ENCODE assay signal across 13 cellular contexts in genomic region chr1:198185759-198186158, GRCh38. TPM values are rescaled to one million over a fixed set of nuclear protein-coding genes. Genes with fewer than 3 reads are reported as not detected.
DNase-seq lines count a peak whose midpoint lies in the region; ATAC-seq lines count a peak whose summit lies in the region.
"Had no signal": no experiment of that assay in that cellular context is flagged by ENCODE, and none has a peak within 500 bp of the region (broad histone marks: within the 10 kb centered on the region; RNA-seq: fewer than 3 reads in every experiment).

No MANE protein-coding gene starts in this region.

- H3K27me3 Mint-ChIP-seq in CD8-positive, alpha-beta memory T cell, result no peaks in the 10 kb centered on the region
- no peaks in the 10 kb centered on the region for H3K27me3 Mint-ChIP-seq in activated CD8-positive, alpha-beta T cell treated with anti-CD3 and anti-CD28 coated beads, Interleukin-2, amount 10 ng/mL, durations not matched to agents 7 days and 5 days (ENCODE audit: low read depth)

- ATAC-seq in GM19023 (IDR thresholded peaks at IDR 0.05; ENCODE audit: unreplicated experiment) (peak; percentile 58), HG02981 (IDR thresholded peaks at IDR 0.05; ENCODE audit: unreplicated experiment) (peak; percentile 63)
- ATAC-seq in activated CD8-positive, alpha-beta T cell treated with anti-CD3 and anti-CD28 coated beads, Interleukin-2, amount 10 ng/mL, durations not matched to agents 7 days and 5 days, result peak; percentile 14

- H3K36me3 Mint-ChIP-seq in CD8-positive, alpha-beta memory T cell, result no peaks in the 10 kb centered on the region
- peaks cover 18% of the 10 kb centered on the region for H3K36me3 Mint-ChIP-seq in activated CD8-positive, alpha-beta T cell treated with anti-CD3 and anti-CD28 coated beads, Interleukin-2, amount 10 ng/mL, durations not matched to agents 7 days and 5 days (ENCODE audit: low read depth)
- H3K36me3 Mint-ChIP-seq: CD14-positive monocyte had no signal

- no peak overlapping the region for H3K27ac ChIP-seq in CD8-positive, alpha-beta memory T cell (ENCODE audit: low read depth, low read length)
- H3K27ac ChIP-seq: SK-N-MC, thoracic aorta had no signal

- CTCF ChIA-PET in CD8-positive, alpha-beta memory T cell (lab: Charles Lee), result interaction anchor here (1.2 kb wide), 1 partner anchor 27 kb away, joined by 5 read pairs; no protein-coding TSS in a partner anchor
- CTCF ChIA-PET in activated CD8-positive, alpha-beta T cell treated with anti-CD3 and anti-CD28 coated beads, Interleukin-2, amount 10 ng/mL, durations not matched to agents 7 days and 5 days (lab: Charles Lee), result interaction anchor here (1.0 to 3.0 kb wide), 7 partner anchors 10 to 30 kb away, joined by 4 to 9 read pairs (median 5); partner anchors contain the start of gene NEK7

- peaks cover 83 to 96% (median 93%) of the 10 kb centered on the region in 3 donors for H3K4me1 Mint-ChIP-seq in CD8-positive, alpha-beta memory T cell
- H3K4me1 Mint-ChIP-seq in activated CD8-positive, alpha-beta T cell treated with anti-CD3 and anti-CD28 coated beads, Interleukin-2, amount 10 ng/mL, durations not matched to agents 7 days and 5 days (ENCODE audit: low read depth), result peaks cover 70% of the 10 kb centered on the region

- no peak overlapping the region for H3K4me3 ChIP-seq in CD8-positive, alpha-beta memory T cell (ENCODE audit: low read length)
- H3K4me3 ChIP-seq: SK-N-MC, thoracic aorta had no signal

- peaks cover 83% of the 10 kb centered on the region for H3K4me1 ChIP-seq in CD8-positive, alpha-beta memory T cell (ENCODE audit: insufficient read depth, low read length)

- DNase-seq in CD8-positive, alpha-beta memory T cell, result no peak
- no peak for DNase-seq in activated CD8-positive, alpha-beta T cell treated with anti-CD3 and anti-CD28 coated beads, Interleukin-2, amount 10 ng/mL, durations not matched to agents 7 days and 5 days
- DNase-seq in NK-92 treated with Interleukin-12 subunit alpha and Interleukin-12 subunit beta, amount 100 ng/mL, for 24 hours (lab: John Stamatoyannopoulos, UW), result no peak
- DNase-seq in T-helper 9 cell (no peak), NCI-H446 (lab: John Stamatoyannopoulos, UW) (no peak)
- no peak for DNase-seq in activated effector memory CD4-positive, alpha-beta T cell treated with Interleukin-2 at 50 U/mL for 16 hours
- DNase-seq: NCI-H524; stimulated activated CD4-positive, alpha-beta T cell treated with anti-CD3 and anti-CD28 coated beads, Interleukin-4, amount 100 ng/mL, for 4 hours had no signal

- no peaks in the 10 kb centered on the region for H3K27me3 ChIP-seq in CD8-positive, alpha-beta memory T cell (ENCODE audit: insufficient read depth, low read length, poor library complexity, severe bottlenecking)

- H3K27ac Mint-ChIP-seq in CD8-positive, alpha-beta memory T cell, result peak overlapping the region; percentile 57 to 96 (median 89)
- H3K27ac Mint-ChIP-seq in activated CD8-positive, alpha-beta T cell treated with anti-CD3 and anti-CD28 coated beads, Interleukin-2, amount 10 ng/mL, durations not matched to agents 7 days and 5 days, result peak overlapping the region; percentile 73

- no peaks in the 10 kb centered on the region for H3K36me3 ChIP-seq in CD8-positive, alpha-beta memory T cell (ENCODE audit: insufficient read depth, low read length)
- H3K36me3 ChIP-seq: thoracic aorta had no signal

- POLR2A ChIA-PET in CD8-positive, alpha-beta memory T cell (lab: Charles Lee), result no interaction called here
- POLR2A ChIA-PET in activated CD8-positive, alpha-beta T cell treated with anti-CD3 and anti-CD28 coated beads, Interleukin-2, amount 10 ng/mL, durations not matched to agents 7 days and 5 days (lab: Charles Lee), result interaction anchor here (0.7 to 1.7 kb wide), 3 partner anchors 13 to 27 kb away, joined by 3 to 8 read pairs (median 4); no protein-coding TSS in a partner anchor

- no peaks in the 10 kb centered on the region for H3K9me3 Mint-ChIP-seq in CD8-positive, alpha-beta memory T cell
- no peaks in the 10 kb centered on the region for H3K9me3 Mint-ChIP-seq in activated CD8-positive, alpha-beta T cell treated with anti-CD3 and anti-CD28 coated beads, Interleukin-2, amount 10 ng/mL, durations not matched to agents 7 days and 5 days (ENCODE audit: insufficient read depth)
- H3K9me3 Mint-ChIP-seq: CD14-positive monocyte had no signal

- H3K4me3 Mint-ChIP-seq in CD8-positive, alpha-beta memory T cell, result peak overlapping the region; percentile 12 to 78 (median 68)
- H3K4me3 Mint-ChIP-seq in activated CD8-positive, alpha-beta T cell treated with anti-CD3 and anti-CD28 coated beads, Interleukin-2, amount 10 ng/mL, durations not matched to agents 7 days and 5 days, result peak overlapping the region; percentile 52
- H3K4me3 Mint-ChIP-seq: CD14-positive monocyte had no signal

- H3K9me3 ChIP-seq in CD8-positive, alpha-beta memory T cell (ENCODE audit: low read length), result no peaks in the 10 kb centered on the region
- H3K9me3 ChIP-seq: thoracic aorta had no signal

RNA-seq across cellular contexts. Expression of gene NEK7, which starts 29.0 kb away (rescaled TPM):
- total RNA-seq in CD8-positive, alpha-beta memory T cell, result 10 to 100 TPM; 64.7 to 68.6 TPM
- polyA plus RNA-seq in CD8-positive, alpha-beta memory T cell, result 80.8 TPM
- 10 to 100 TPM; 61.5 to 63.2 TPM for total RNA-seq in activated CD8-positive, alpha-beta T cell treated with anti-CD3 and anti-CD28 coated beads, Interleukin-2, amount 10 ng/mL, durations not matched to agents 7 days and 5 days
